ENCODE assay signal across 15 cellular contexts in genomic region chr11:116649268-116649667, GRCh38.
DNase-seq lines count a peak whose midpoint lies in the region; ATAC-seq and TF ChIP-seq lines count a peak whose summit lies in the region.
"Had no signal": no experiment of that assay in that cellular context is flagged by ENCODE, and none has a peak within 500 bp of the region (broad histone marks: within the 10 kb centered on the region; RNA-seq: fewer than 3 reads in every experiment).

No MANE protein-coding gene starts in this region.

- no peak for TF ChIP-seq POLR2A in esophagus muscularis mucosa (IDR thresholded peaks at IDR 0.05; ENCODE audit: low read depth)

- no peak for TF ChIP-seq EP300 in esophagus muscularis mucosa (IDR thresholded peaks at IDR 0.05)

- intact Hi-C loops in Right ventricle myocardium inferior (cut with DNase I) = loop anchor here (10.0 kb wide), 1 partner anchor 434 kb away; no protein-coding TSS in a partner anchor
- intact Hi-C loops in left ventricle myocardium superior (cut with micrococcal nuclease) = no loop called here
- intact Hi-C loops in esophagus muscularis mucosa (cut with DNase I) = no loop called here

- no peak for TF ChIP-seq CTCF in HEK293 (tag by site-specific recombination; IDR thresholded peaks at IDR 0.05)
- TF ChIP-seq CTCF in esophagus muscularis mucosa (IDR thresholded peaks at IDR 0.05) = no peak

- DNase-seq in Right ventricle myocardium inferior (ENCODE audit: missing footprints) (no peak), left ventricle myocardium superior (no peak), esophagus muscularis mucosa (ENCODE audit: extremely low spot score) (peak; percentile 80), GF-D8 (lab: John Stamatoyannopoulos, UW) (no peak)
- DNase-seq: Calu3, DMS 273 treated with DMSO at 0.1 percent for 48 hours, DMS53, DND-41, EL, HCEC 1CT, HFFc6 had no signal

- ATAC-seq in Right ventricle myocardium inferior (peak; percentile 20), left ventricle myocardium superior (no peak), HG02852 (IDR thresholded peaks at IDR 0.05; ENCODE audit: unreplicated experiment) (no peak)
- ATAC-seq: CD8-positive, alpha-beta T cell had no signal

- H3K27me3 ChIP-seq in esophagus muscularis mucosa = no peaks in the 10 kb centered on the region
- H3K27me3 ChIP-seq: BLaER1 treated with 17β-estradiol and CSF1 and Interleukin-3, amounts not matched to agents 10 nM and 100 nM had no signal

- CTCF ChIA-PET in HEK293 (lab: Yijun Ruan, JAX) = interaction anchor here (1.6 kb wide), 1 partner anchor 42 kb away, joined by 5 read pairs; no protein-coding TSS in a partner anchor

- no peak overlapping the region for H3K27ac ChIP-seq in HEK293 (ENCODE audit: extremely low read depth, low read depth, low read length)
- no peak overlapping the region for H3K27ac ChIP-seq in esophagus muscularis mucosa (replicated peaks in 1 of 4)
- H3K27ac ChIP-seq: BLaER1 treated with 17β-estradiol and CSF1 and Interleukin-3, amounts not matched to agents 10 nM and 100 nM had no signal

- POLR2A ChIA-PET in HEK293 (lab: Yijun Ruan, JAX) = no interaction called here

- WGBS in esophagus muscularis mucosa = 94% methylated on average over 2 of the region's 4 CpGs

- H3K9me3 ChIP-seq in HEK293 (ENCODE audit: control insufficient read depth, insufficient read depth, low read depth, low read length) = no peaks in the 10 kb centered on the region
- H3K9me3 ChIP-seq in esophagus muscularis mucosa = peaks cover 0 to 15% (median 5%) of the 10 kb centered on the region in 4 donors

- H3K36me3 ChIP-seq in HEK293 (ENCODE audit: control insufficient read depth in 2 of 2, insufficient read depth in 1 of 2, low read length in 2 of 2) (no peaks in the 10 kb centered on the region), esophagus muscularis mucosa (no peaks in the 10 kb centered on the region)
- H3K36me3 ChIP-seq: BLaER1 treated with 17β-estradiol and CSF1 and Interleukin-3, amounts not matched to agents 10 nM and 100 nM had no signal

- no peaks in the 10 kb centered on the region for H3K4me1 ChIP-seq in HEK293 (ENCODE audit: control insufficient read depth, insufficient read depth, low read length)
- no peaks in the 10 kb centered on the region for H3K4me1 ChIP-seq in esophagus muscularis mucosa

- H3K4me3 ChIP-seq in HEK293 (ENCODE audit: low read depth, low read length) = no peak overlapping the region
- no peak overlapping the region for H3K4me3 ChIP-seq in esophagus muscularis mucosa
- H3K4me3 ChIP-seq: BLaER1 treated with 17β-estradiol and CSF1 and Interleukin-3, amounts not matched to agents 10 nM and 100 nM had no signal

TF ChIP-seq in HEK293, 187 proteins besides CTCF, POLR2A, EP300 and RAD21:
- no peak for TF ChIP-seq ZNF571 (tag by site-specific recombination; IDR thresholded peaks at IDR 0.05)
- TF ChIP-seq ZNF580 (tag by site-specific recombination; IDR thresholded peaks at IDR 0.05) = no peak
- TF ChIP-seq ZNF501 (tag by site-specific recombination; IDR thresholded peaks at IDR 0.05) = no peak
- TF ChIP-seq ZSCAN23 (tag by site-specific recombination; IDR thresholded peaks at IDR 0.05) = no peak
- no peak for TF ChIP-seq ZNF366 (tag by site-specific recombination; conservative IDR thresholded peaks at IDR 0.05)
- no peak for TF ChIP-seq ZNF626 (tag by site-specific recombination; IDR thresholded peaks at IDR 0.05)
- TF ChIP-seq ZBTB10 (tag by site-specific recombination; IDR thresholded peaks at IDR 0.05) = no peak
- TF ChIP-seq SCRT2 (tag by site-specific recombination; IDR thresholded peaks at IDR 0.05) = peak; percentile 51; the same call in 1 of the 2 replicates
TF ChIP-seq in HEK293: peak in this region for 1.
